8 cellular contexts compared by ENCODE assay signal in the genomic region with DNA sequence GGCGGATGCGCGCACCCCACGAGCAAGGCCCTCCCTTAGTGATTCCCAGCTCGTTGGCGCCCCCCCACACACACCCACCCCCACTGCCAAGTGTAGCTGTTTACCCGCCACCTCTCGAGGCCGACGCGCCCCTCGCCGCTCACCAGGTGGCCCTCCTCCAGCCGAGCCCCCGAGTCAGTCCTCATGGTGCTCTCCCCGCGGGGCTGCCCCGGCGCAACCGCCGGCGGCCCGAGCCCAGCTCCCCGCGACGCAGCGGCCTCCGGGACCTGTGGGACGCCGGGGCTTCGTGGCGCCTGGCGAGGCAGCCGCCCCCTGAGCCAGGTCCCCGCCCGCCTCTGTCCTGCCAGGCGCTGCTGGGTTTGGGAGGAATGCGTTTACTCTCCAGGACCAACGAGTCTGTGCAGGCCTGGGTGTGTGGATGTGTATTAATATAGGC. TPM values are rescaled to one million over a fixed set of nuclear protein-coding genes. Genes with fewer than 3 reads are reported as not detected.
A peak's percentile ranks its signal among the peaks of the same experiment; 100 is the strongest.
DNase-seq lines count a peak whose midpoint lies in the region; ATAC-seq and TF ChIP-seq lines count a peak whose summit lies in the region.

A gene with protein sequence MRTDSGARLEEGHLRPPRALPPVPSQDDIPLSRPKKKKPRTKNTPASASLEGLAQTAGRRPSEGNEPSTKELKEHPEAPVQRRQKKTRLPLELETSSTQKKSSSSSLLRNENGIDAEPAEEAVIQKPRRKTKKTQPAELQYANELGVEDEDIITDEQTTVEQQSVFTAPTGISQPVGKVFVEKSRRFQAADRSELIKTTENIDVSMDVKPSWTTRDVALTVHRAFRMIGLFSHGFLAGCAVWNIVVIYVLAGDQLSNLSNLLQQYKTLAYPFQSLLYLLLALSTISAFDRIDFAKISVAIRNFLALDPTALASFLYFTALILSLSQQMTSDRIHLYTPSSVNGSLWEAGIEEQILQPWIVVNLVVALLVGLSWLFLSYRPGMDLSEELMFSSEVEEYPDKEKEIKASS (minus strand): TSS at position 288 of the 436 bp plus-strand sequence. CDS start 103 bp downstream, at position 185.

- H3K4me3 Mint-ChIP-seq in neural progenitor cell: peak within 1 kb of the TSS; percentile 98

- peak within 1 kb of the TSS; percentile 99 for H3K27ac Mint-ChIP-seq in neural progenitor cell

- peaks cover 3% of the 10 kb centered on the region for H3K36me3 Mint-ChIP-seq in neural progenitor cell

- H3K27me3 Mint-ChIP-seq in neural progenitor cell (ENCODE audit: insufficient read depth, low read depth): peaks cover 2% of the 10 kb centered on the region

- TF ChIP-seq CTCF in foreskin keratinocyte (conservative IDR thresholded peaks at IDR 0.05) (no peak), neural progenitor cell (IDR thresholded peaks at IDR 0.05) (no peak), vagina (IDR thresholded peaks at IDR 0.05) (no peak)

- no peak for TF ChIP-seq POLR2A in vagina (IDR thresholded peaks at IDR 0.05)

- peak within 1 kb of the TSS; percentile 92 for H3K4me3 ChIP-seq in MG63
- peak within 1 kb of the TSS; percentile 81 for H3K4me3 ChIP-seq in neural progenitor cell
- peak within 1 kb of the TSS; percentile 66 to 78 for H3K4me3 ChIP-seq in vagina

- H3K4me1 ChIP-seq in foreskin keratinocyte: peaks cover 22% of the 10 kb centered on the region
- H3K4me1 ChIP-seq in neural progenitor cell: peaks cover 14% of the 10 kb centered on the region
- no peaks in the 10 kb centered on the region for H3K4me1 ChIP-seq in vagina

- peak; percentile 41 for DNase-seq in NCI-H345 (lab: John Stamatoyannopoulos, UW)
- DNase-seq in NCI-H345 treated with DMSO at 0.1 percent for 48 hours (lab: John Stamatoyannopoulos, UW; ENCODE audit: unreplicated experiment): no peak
- peak; percentile 30 for DNase-seq in HCEC 1CT
- DNase-seq in MG63: peak; percentile 66
- DNase-seq in activated T-cell treated with anti-CD3 and anti-CD28 coated beads for 48 hours (ENCODE audit: low read depth): peak; percentile 30
- DNase-seq in foreskin keratinocyte: peak; percentile 44 to 71
- peak; percentile 76 for DNase-seq in neural progenitor cell (ENCODE audit: low spot score)
- no peak for DNase-seq in vagina (ENCODE audit: extremely low spot score in 2 of 2)

- no peaks in the 10 kb centered on the region for H3K9me3 Mint-ChIP-seq in neural progenitor cell

- H3F3A ChIP-seq in neural progenitor cell (ENCODE audit: low read depth): peaks cover 20% of the 10 kb centered on the region

- no peaks in the 10 kb centered on the region for H4K20me1 ChIP-seq in neural progenitor cell (ENCODE audit: low read depth)

- H3K36me3 ChIP-seq in MG63 (peaks cover 13% of the 10 kb centered on the region), neural progenitor cell (peaks cover 2% of the 10 kb centered on the region), vagina (peaks cover 0 to under 1% of the 10 kb centered on the region in 2 donors)

- H3K27ac ChIP-seq in foreskin keratinocyte: peak within 1 kb of the TSS; percentile 74
- peak within 1 kb of the TSS; percentile 77 for H3K27ac ChIP-seq in neural progenitor cell
- H3K27ac ChIP-seq in vagina: peak within 1 kb of the TSS; percentile 93

- intact Hi-C loops in vagina (cut with DNase I): no loop called here

- H3K9ac ChIP-seq in neural progenitor cell: peak within 1 kb of the TSS; percentile 63

- H3K9me3 ChIP-seq in MG63 (no peaks in the 10 kb centered on the region), neural progenitor cell (ENCODE audit: low read depth) (no peaks in the 10 kb centered on the region), vagina (no peaks in the 10 kb centered on the region)

- H3K4me1 Mint-ChIP-seq in neural progenitor cell: peaks cover 21% of the 10 kb centered on the region

- peak; percentile 69 for ATAC-seq in foreskin keratinocyte

- H3K79me2 ChIP-seq in neural progenitor cell (ENCODE audit: low read depth): peaks cover 34% of the 10 kb centered on the region

- no peaks in the 10 kb centered on the region for H3K27me3 ChIP-seq in MG63
- H3K27me3 ChIP-seq in foreskin keratinocyte: no peaks in the 10 kb centered on the region
- no peaks in the 10 kb centered on the region for H3K27me3 ChIP-seq in neural progenitor cell
- H3K27me3 ChIP-seq in vagina: no peaks in the 10 kb centered on the region

- peak within 1 kb of the TSS; percentile 97 for H3K4me2 ChIP-seq in neural progenitor cell

- H2AFZ ChIP-seq in neural progenitor cell (replicated peaks): peak within 1 kb of the TSS; percentile 88

RNA-seq across cellular contexts. Expression of the gene that starts here (rescaled TPM):
- 63.8 and 73.3 TPM in 2 replicates for total RNA-seq in MG63 (2014; rRNA removed; shearing (Covaris generic); ENCODE audit: low replicate concordance)
- total RNA-seq in foreskin keratinocyte (52.8 and 53.3 TPM in 2 replicates), neural progenitor cell (ENCODE audit: low replicate concordance) (58.0 and 82.9 TPM in 2 replicates), vagina (29.5 TPM)
- 28.7 and 36.1 TPM in 2 replicates for polyA plus RNA-seq in foreskin keratinocyte

Comparison
In these comparisons a context has a peak if more than half of its experiments do, and no peak if none do; other contexts are left out.
1. DNase-seq: peak in NCI-H345 (single experiment), HCEC 1CT (single experiment), MG63 (single experiment), activated T-cell treated with anti-CD3 and anti-CD28 coated beads for 48 hours (single experiment), foreskin keratinocyte (2 of 2) and neural progenitor cell (single experiment); none in NCI-H345 treated with DMSO at 0.1 percent for 48 hours (single experiment) and vagina (0 of 2).
2. Peak in every context shown above with its lines, with median percentiles within 50 percentile points of each other: H3K4me3 ChIP-seq and H3K27ac ChIP-seq.